In the genomic region with DNA sequence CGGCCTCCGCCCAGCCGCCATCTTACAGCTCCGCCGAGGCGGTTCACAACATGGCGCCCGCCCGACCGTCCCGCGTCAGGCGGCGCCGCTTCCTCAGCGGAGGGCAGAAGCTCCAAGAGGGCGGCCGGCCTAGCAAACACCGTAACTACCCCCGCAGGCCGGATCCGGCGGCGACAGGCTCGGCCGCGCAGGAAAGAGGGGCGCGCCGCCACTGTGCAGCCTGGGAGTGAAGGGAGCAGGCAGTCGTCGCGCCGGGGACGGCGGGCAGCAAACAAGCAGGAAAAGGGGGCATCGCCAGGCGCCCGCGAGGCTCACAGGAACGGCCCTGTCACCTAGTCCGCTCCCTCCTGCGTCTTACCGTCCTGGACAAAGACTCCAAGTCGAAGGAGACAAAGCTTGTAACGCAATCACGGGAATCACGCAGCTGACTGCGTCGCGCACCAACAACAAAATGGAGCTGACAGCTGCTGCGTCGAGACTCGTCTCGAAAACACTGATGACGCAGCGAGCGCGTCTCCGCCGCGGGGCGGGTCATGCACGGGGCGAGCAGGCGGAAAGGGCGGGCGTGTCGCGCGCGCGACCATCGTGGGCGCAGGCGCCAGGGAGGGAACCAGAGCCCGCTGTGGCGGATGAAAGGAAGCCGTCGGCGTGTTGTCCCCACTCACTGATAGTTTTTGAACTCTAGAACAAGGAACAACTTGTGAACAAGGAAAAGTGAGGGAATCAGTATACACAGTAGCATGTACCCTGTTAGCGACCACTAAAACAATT, we compare ENCODE assay signal across 8 cellular contexts. TPM values are rescaled to one million over a fixed set of nuclear protein-coding genes. Genes with fewer than 3 reads are reported as not detected.
DNase-seq lines count a peak whose midpoint lies in the region; TF ChIP-seq lines count a peak whose summit lies in the region.

CLK1 (minus strand) TSS at position 453 of the 771 bp plus-strand sequence. CDS start 2,796 bp downstream, outside the sequence.

- no peaks in the 10 kb centered on the region for H3K9me2 ChIP-seq in MM.1S (replicated peaks; ENCODE audit: insufficient read depth, low read length)

- H3K9me3 Mint-ChIP-seq in nephron progenitor cell: peaks cover 3% of the 10 kb centered on the region
- no peaks in the 10 kb centered on the region for H3K9me3 Mint-ChIP-seq in stimulated activated naive CD8-positive, alpha-beta T cell treated with anti-CD3 and anti-CD28 coated beads, Interleukin-15, Interleukin-2, amounts not matched to agents 100 ng/mL and 50 ng/mL, for 24 hours

- H2AFZ ChIP-seq in MM.1S (ENCODE audit: low read length): peak within 1 kb of the TSS; percentile 88

- H3K4me3 Mint-ChIP-seq in nephron progenitor cell: peak within 1 kb of the TSS; percentile 98
- H3K4me3 Mint-ChIP-seq in stimulated activated naive CD8-positive, alpha-beta T cell treated with anti-CD3 and anti-CD28 coated beads, Interleukin-15, Interleukin-2, amounts not matched to agents 100 ng/mL and 50 ng/mL, for 24 hours: peak within 1 kb of the TSS; percentile 95

- H3K27me3 ChIP-seq in MM.1S (replicated peaks; ENCODE audit: insufficient read depth, low read length): no peaks in the 10 kb centered on the region

- DNase-seq in HCEC 1CT: peak; percentile 92
- DNase-seq in MM.1S: peak; percentile 97
- peak; percentile 85 for DNase-seq in SHP77 treated with DMSO at 0.1 percent for 48 hours (lab: John Stamatoyannopoulos, UW)
- DNase-seq in activated effector memory CD4-positive, alpha-beta T cell treated with anti-CD3 and anti-CD28 coated beads, Interleukin-2, amount 50 U/mL, for 16 hours: peak; percentile 99
- DNase-seq in fibroblast of the aortic adventitia (ENCODE audit: low read depth): peak; percentile 91
- peak; percentile 90 for DNase-seq in nephron progenitor cell

- H3K9ac ChIP-seq in ES-I3 (ENCODE audit: low read depth, low read length) (peak within 1 kb of the TSS; percentile 100), MM.1S (ENCODE audit: low read length) (peak within 1 kb of the TSS; percentile 99)

- H3K36me3 ChIP-seq in ES-I3 (ENCODE audit: insufficient read depth, low read length): peaks cover 4% of the 10 kb centered on the region; the same call in 1 of the 2 replicates
- H3K36me3 ChIP-seq in MM.1S (replicated peaks; ENCODE audit: insufficient read depth, low read length): peaks cover 23% of the 10 kb centered on the region; the same call in 1 of the 2 replicates

- H3K4me1 ChIP-seq in ES-I3 (ENCODE audit: insufficient read depth, low read length) (peaks cover 6% of the 10 kb centered on the region; the same call in 1 of the 2 replicates), MM.1S (ENCODE audit: low read length) (peaks cover 16% of the 10 kb centered on the region)

- H3K4me3 ChIP-seq in MM.1S (ENCODE audit: low read length) (peak within 1 kb of the TSS; percentile 87), fibroblast of the aortic adventitia (ENCODE audit: low read depth, low read length) (peak within 1 kb of the TSS; percentile 79)

- H3K4me1 Mint-ChIP-seq in nephron progenitor cell: peaks cover 40% of the 10 kb centered on the region
- H3K4me1 Mint-ChIP-seq in stimulated activated naive CD8-positive, alpha-beta T cell treated with anti-CD3 and anti-CD28 coated beads, Interleukin-15, Interleukin-2, amounts not matched to agents 100 ng/mL and 50 ng/mL, for 24 hours (ENCODE audit: low read depth): peaks cover 45% of the 10 kb centered on the region

- H3F3A ChIP-seq in MM.1S (ENCODE audit: insufficient read depth, low read length): peaks cover 11% of the 10 kb centered on the region

- H3K4me2 ChIP-seq in MM.1S (ENCODE audit: low read depth, low read length): peak within 1 kb of the TSS; percentile 91

- peaks cover 37% of the 10 kb centered on the region for H4K20me1 ChIP-seq in MM.1S (ENCODE audit: insufficient read depth, low read length)

- peak within 1 kb of the TSS; percentile 97 for H3K27ac ChIP-seq in MM.1S (ENCODE audit: low read length)

- no peaks in the 10 kb centered on the region for H3K27me3 Mint-ChIP-seq in nephron progenitor cell (ENCODE audit: low read depth, poor library complexity)
- no peaks in the 10 kb centered on the region for H3K27me3 Mint-ChIP-seq in stimulated activated naive CD8-positive, alpha-beta T cell treated with anti-CD3 and anti-CD28 coated beads, Interleukin-15, Interleukin-2, amounts not matched to agents 100 ng/mL and 50 ng/mL, for 24 hours

- H3K27ac Mint-ChIP-seq in nephron progenitor cell: peak within 1 kb of the TSS; percentile 100
- H3K27ac Mint-ChIP-seq in stimulated activated naive CD8-positive, alpha-beta T cell treated with anti-CD3 and anti-CD28 coated beads, Interleukin-15, Interleukin-2, amounts not matched to agents 100 ng/mL and 50 ng/mL, for 24 hours: peak within 1 kb of the TSS; percentile 98

- peaks cover 44% of the 10 kb centered on the region for H3K36me3 Mint-ChIP-seq in nephron progenitor cell (ENCODE audit: low read depth)
- peaks cover 55% of the 10 kb centered on the region for H3K36me3 Mint-ChIP-seq in stimulated activated naive CD8-positive, alpha-beta T cell treated with anti-CD3 and anti-CD28 coated beads, Interleukin-15, Interleukin-2, amounts not matched to agents 100 ng/mL and 50 ng/mL, for 24 hours (ENCODE audit: low read depth)

- H3K9me3 ChIP-seq in ES-I3 (ENCODE audit: control insufficient read depth, insufficient read depth, low read length): no peaks in the 10 kb centered on the region
- H3K9me3 ChIP-seq in MM.1S (replicated peaks; ENCODE audit: insufficient read depth, low read length): no peaks in the 10 kb centered on the region

- peaks cover 52% of the 10 kb centered on the region for H3K79me2 ChIP-seq in MM.1S (ENCODE audit: low read length)

- TF ChIP-seq CTCF in MM.1S (IDR thresholded peaks at IDR 0.05; ENCODE audit: low read length) (no peak), fibroblast of the aortic adventitia (IDR thresholded peaks at IDR 0.05; ENCODE audit: insufficient read depth, low read length) (no peak), nephron progenitor cell (IDR thresholded peaks at IDR 0.05) (no peak)

RNA-seq across cellular contexts. Expression of gene CLK1, which starts in this region (rescaled TPM):
- total RNA-seq in fibroblast of the aortic adventitia (ENCODE audit: low replicate concordance): 59.8 and 175 TPM in 2 replicates

Comparison
In these comparisons a context has a peak if more than half of its experiments do, and no peak if none do; other contexts are left out.
1. Peak in every context shown above with its lines: DNase-seq, H3K4me3 ChIP-seq and H3K27ac ChIP-seq.